In genomic region chr21:44838038-44838895, GRCh38 we compare ENCODE assay signal across 1 cellular context.
TF ChIP-seq lines count a peak whose summit lies in the region.

No MANE protein-coding gene starts in this region.

TF ChIP-seq in GM23338, 12 proteins besides CTCF, POLR2A, EP300 and RAD21 (continued from another document):
- no peak for TF ChIP-seq REST (IDR thresholded peaks at IDR 0.05; ENCODE audit: unreplicated experiment)
- TF ChIP-seq NANOG (IDR thresholded peaks at IDR 0.05; ENCODE audit: borderline replicate concordance), result no peak
- TF ChIP-seq JUNB (IDR thresholded peaks at IDR 0.05; ENCODE audit: unreplicated experiment), result no peak
- TF ChIP-seq ZNF331 (CRISPR knock-in tag; IDR thresholded peaks at IDR 0.05; ENCODE audit: low read depth), result no peak
- TF ChIP-seq EZH2phosphoT487 (IDR thresholded peaks at IDR 0.05; ENCODE audit: unreplicated experiment), result no peak
- TF ChIP-seq STAT1 (IDR thresholded peaks at IDR 0.05; ENCODE audit: unreplicated experiment), result no peak
- TF ChIP-seq, protein P1, sequence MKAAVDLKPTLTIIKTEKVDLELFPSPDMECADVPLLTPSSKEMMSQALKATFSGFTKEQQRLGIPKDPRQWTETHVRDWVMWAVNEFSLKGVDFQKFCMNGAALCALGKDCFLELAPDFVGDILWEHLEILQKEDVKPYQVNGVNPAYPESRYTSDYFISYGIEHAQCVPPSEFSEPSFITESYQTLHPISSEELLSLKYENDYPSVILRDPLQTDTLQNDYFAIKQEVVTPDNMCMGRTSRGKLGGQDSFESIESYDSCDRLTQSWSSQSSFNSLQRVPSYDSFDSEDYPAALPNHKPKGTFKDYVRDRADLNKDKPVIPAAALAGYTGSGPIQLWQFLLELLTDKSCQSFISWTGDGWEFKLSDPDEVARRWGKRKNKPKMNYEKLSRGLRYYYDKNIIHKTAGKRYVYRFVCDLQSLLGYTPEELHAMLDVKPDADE (IDR thresholded peaks at IDR 0.05), result no peak
- no peak for TF ChIP-seq CREB1 (CRISPR knock-in tag; IDR thresholded peaks at IDR 0.05; ENCODE audit: low read depth)
